11 cellular contexts compared by ENCODE assay signal in the genomic region with DNA sequence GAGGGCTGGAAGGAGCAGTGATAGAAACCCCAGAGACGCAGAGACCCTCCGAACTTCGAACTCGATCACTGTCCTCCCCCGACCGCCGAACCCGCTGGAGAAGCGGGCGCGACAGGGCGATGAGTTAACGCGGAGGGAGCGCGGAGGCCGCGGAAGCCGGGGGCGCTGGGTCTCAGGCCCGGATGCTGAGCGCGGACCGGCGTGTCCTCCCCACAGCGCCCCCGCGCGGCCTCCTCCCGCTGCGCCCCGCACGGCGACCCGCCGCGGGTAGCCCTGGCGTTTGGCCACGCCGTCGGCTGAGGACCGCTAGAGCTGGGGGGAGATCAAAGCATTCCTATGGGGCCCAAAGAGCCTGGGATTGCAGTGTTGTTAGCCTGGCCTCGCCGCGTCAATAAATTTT. TPM values are rescaled to one million over a fixed set of nuclear protein-coding genes. Genes with fewer than 3 reads are reported as not detected.
DNase-seq lines count a peak whose midpoint lies in the region; ATAC-seq, FAIRE-seq and TF ChIP-seq lines count a peak whose summit lies in the region.
"Had no signal": no experiment of that assay in that cellular context is flagged by ENCODE, and none has a peak within 500 bp of the region (broad histone marks: within the 10 kb centered on the region; RNA-seq: fewer than 3 reads in every experiment).

No MANE protein-coding gene starts in this region.

- H3K27ac ChIP-seq in cardiac muscle cell: no peak overlapping the region
- H3K27ac ChIP-seq in thoracic aorta: no peak overlapping the region
- H3K27ac ChIP-seq in HepG2 (ENCODE audit: extremely low read length, insufficient read depth, low read length): no peak overlapping the region
- H3K27ac ChIP-seq: gastroesophageal sphincter, skin epidermis had no signal

- FAIRE-seq in HepG2 (lab: Jason Lieb, UNC): no peak

- H3K4me1 Mint-ChIP-seq in activated T-cell treated with anti-CD3 and anti-CD28 coated beads, Interleukin-2, amount 50 U/mL, for 72 hours (ENCODE audit: low read depth): peaks cover 20% of the 10 kb centered on the region

- H3K4me3 ChIP-seq in cardiac muscle cell: peak overlapping the region; percentile 25
- peak overlapping the region; percentile 47 for H3K4me3 ChIP-seq in thoracic aorta
- H3K4me3 ChIP-seq in HepG2 (replicated peaks in 1 of 3; ENCODE audit: insufficient read depth in 1 of 3, low read depth in 2 of 3, low read length in 3 of 3): no peak overlapping the region

- ATAC-seq in activated T-cell treated with anti-CD3 and anti-CD28 coated beads, Interleukin-2, amount 50 U/mL, for 72 hours (replicated peaks in 1 of 2): peak; percentile 84
- ATAC-seq in thoracic aorta (ENCODE audit: insufficient number of reproducible peaks, low FRiP score, low read depth) (no peak), HepG2 (no peak), HG02610 (IDR thresholded peaks at IDR 0.05; ENCODE audit: unreplicated experiment) (no peak)
- ATAC-seq: gastroesophageal sphincter had no signal

- intact Hi-C loops in cardiac septum (cut with DNase I) (no loop called here), HepG2 (cut with micrococcal nuclease; ENCODE audit: unreplicated experiment) (no loop called here)

- TF ChIP-seq RAD21 in HepG2 (CRISPR knock-in tag; IDR thresholded peaks at IDR 0.05): no peak

- no peak overlapping the region for H3K4me2 ChIP-seq in HepG2 (ENCODE audit: low read depth, low read length)

- H4K20me1 ChIP-seq in HepG2 (ENCODE audit: insufficient read depth, low read length): no peaks in the 10 kb centered on the region

- TF ChIP-seq CTCF in cardiac muscle cell (IDR thresholded peaks at IDR 0.05; ENCODE audit: low read depth, low read length): peak; percentile 34
- TF ChIP-seq CTCF in thoracic aorta (IDR thresholded peaks at IDR 0.05): peak; percentile 21
- no peak for TF ChIP-seq CTCF in HepG2 (CRISPR knock-in tag; IDR thresholded peaks at IDR 0.05)

- H3K27me3 Mint-ChIP-seq in activated T-cell treated with anti-CD3 and anti-CD28 coated beads, Interleukin-2, amount 50 U/mL, for 72 hours (ENCODE audit: low read depth): peaks cover 69% of the 10 kb centered on the region

- no peak overlapping the region for H3K9ac ChIP-seq in HepG2 (ENCODE audit: insufficient read depth, low read depth, low read length)

- no peaks in the 10 kb centered on the region for H3K36me3 ChIP-seq in cardiac muscle cell
- no peaks in the 10 kb centered on the region for H3K36me3 ChIP-seq in thoracic aorta
- H3K36me3 ChIP-seq in HepG2 (replicated peaks in 1 of 2; ENCODE audit: control insufficient read depth in 1 of 2, insufficient read depth in 2 of 2, low read length in 2 of 2): no peaks in the 10 kb centered on the region
- H3K36me3 ChIP-seq: gastroesophageal sphincter had no signal

- H3K4me3 Mint-ChIP-seq in activated T-cell treated with anti-CD3 and anti-CD28 coated beads, Interleukin-2, amount 50 U/mL, for 72 hours: peak overlapping the region; percentile 71 to 72

- TF ChIP-seq EP300 in HepG2 (IDR thresholded peaks at IDR 0.05; ENCODE audit: low read depth in 2 of 2, low read length in 2 of 2) (no peak), HepG2 (CRISPR knock-in tag; IDR thresholded peaks at IDR 0.05; ENCODE audit: borderline replicate concordance) (no peak)

- WGBS in HepG2 (ENCODE audit: low lambda C conversion rate): 76% methylated on average over 29 of the region's 45 CpGs

- H2AFZ ChIP-seq in HepG2 (ENCODE audit: low read length): no peak overlapping the region

- peaks cover 97% of the 10 kb centered on the region for H3K27me3 ChIP-seq in cardiac muscle cell
- peaks cover 31% of the 10 kb centered on the region for H3K27me3 ChIP-seq in thoracic aorta (replicated peaks; ENCODE audit: insufficient read depth)
- H3K27me3 ChIP-seq in HepG2 (ENCODE audit: control insufficient read depth in 1 of 2, insufficient read depth in 2 of 2, low read length in 2 of 2): no peaks in the 10 kb centered on the region

- POLR2A ChIA-PET in HepG2 (lab: Yijun Ruan, JAX): no interaction called here

- TF ChIP-seq POLR2A in HepG2 (IDR thresholded peaks at IDR 0.05; ENCODE audit: insufficient read depth in 1 of 2, low read depth in 2 of 2, low read length in 2 of 2): no peak

- no peaks in the 10 kb centered on the region for H3K4me1 ChIP-seq in cardiac muscle cell (ENCODE audit: low read depth)
- peaks cover 13 to 28% of the 10 kb centered on the region in 2 donors for H3K4me1 ChIP-seq in thoracic aorta (ENCODE audit: control insufficient read depth in 1 of 2, low read depth in 2 of 2)
- H3K4me1 ChIP-seq in HepG2 (ENCODE audit: insufficient read depth, low read length): no peaks in the 10 kb centered on the region

- no peaks in the 10 kb centered on the region for H3K9me3 ChIP-seq in cardiac muscle cell (ENCODE audit: low read depth)
- no peaks in the 10 kb centered on the region for H3K9me3 ChIP-seq in thoracic aorta
- no peaks in the 10 kb centered on the region for H3K9me3 ChIP-seq in HepG2 (ENCODE audit: low read length)
- H3K9me3 ChIP-seq: gastroesophageal sphincter had no signal

- H3K36me3 Mint-ChIP-seq in activated T-cell treated with anti-CD3 and anti-CD28 coated beads, Interleukin-2, amount 50 U/mL, for 72 hours (ENCODE audit: insufficient read depth in 2 of 2): peaks cover 0 to 9% of the 10 kb centered on the region in 2 donors
- H3K36me3 Mint-ChIP-seq: IgD-negative memory B cell had no signal

- in situ Hi-C loops in HepG2 (cut with HindIII; ENCODE audit: extremely low pct_ligation_motif_present, low pct_unique_long_range_greater_than_20kb): no loop called here

- DNase-seq in cardiac muscle cell (ENCODE audit: low read depth in 1 of 2, low spot score in 1 of 2) (peak; percentile 23 to 70), cardiac septum (ENCODE audit: low spot score) (no peak), iPS-NIHi7 (ENCODE audit: extremely low spot score) (peak; percentile 88), thoracic aorta (ENCODE audit: low spot score) (no peak), NCI-H526 treated with DMSO at 0.1 percent for 48 hours (lab: John Stamatoyannopoulos, UW) (no peak), HepG2 (ENCODE audit: low spot score) (no peak)
- DNase-seq in activated T-cell treated with anti-CD3 and anti-CD28 coated beads, Interleukin-2, amount 50 U/mL, for 72 hours: peak; percentile 64 to 80

- H3K79me2 ChIP-seq in HepG2 (ENCODE audit: insufficient read depth, low read length): no peaks in the 10 kb centered on the region

- CTCF ChIA-PET in HepG2 (lab: Yijun Ruan, JAX; ENCODE audit: low intra/inter-chr PET ratio, low total read pairs): no interaction called here

- no peak overlapping the region for H3K27ac Mint-ChIP-seq in activated T-cell treated with anti-CD3 and anti-CD28 coated beads, Interleukin-2, amount 50 U/mL, for 72 hours

- no peaks in the 10 kb centered on the region for H3K9me3 Mint-ChIP-seq in activated T-cell treated with anti-CD3 and anti-CD28 coated beads, Interleukin-2, amount 50 U/mL, for 72 hours

- BruUV-seq in HepG2 (replicated peaks; lab: Mats Ljungman, UMichigan): no TSS peak

TF ChIP-seq in HepG2, 621 proteins besides CTCF, POLR2A, EP300 and RAD21:
- no peak for TF ChIP-seq SCMH1 (CRISPR knock-in tag; IDR thresholded peaks at IDR 0.05; ENCODE audit: borderline replicate concordance)
- TF ChIP-seq AKAP8 (CRISPR knock-in tag; IDR thresholded peaks at IDR 0.05): no peak
- TF ChIP-seq FOXK2 (IDR thresholded peaks at IDR 0.05): no peak
- TF ChIP-seq ZNF230 (CRISPR knock-in tag; IDR thresholded peaks at IDR 0.05): no peak

RNA-seq across cellular contexts. Expression of a gene that starts 7.7 kb away (rescaled TPM):
- not detected in 2 replicates for total RNA-seq in cardiac muscle cell
- not detected in 2 replicates for polyA plus RNA-seq in cardiac muscle cell
- 0.19 TPM for total RNA-seq in cardiac septum
- total RNA-seq in activated T-cell treated with anti-CD3 and anti-CD28 coated beads, Interleukin-2, amount 50 U/mL, for 72 hours: not detected
- total RNA-seq in thoracic aorta: not detected
- not detected in 2 replicates for total RNA-seq in HepG2 (2016; rRNA removed; fragmentation: Illumina TruSeq; extraction: Trizol)
- total RNA-seq in HepG2 (2016; cell fraction: cytosol; rRNA removed; fragmentation: Illumina TruSeq; extraction: Trizol; ENCODE audit: low read depth): not detected in 2 replicates
- not detected in 2 replicates for total RNA-seq in HepG2 (2016; cell fraction: insoluble cytoplasmic fraction; rRNA removed; fragmentation: Illumina TruSeq; extraction: Trizol)
- total RNA-seq in HepG2 (2016; cell fraction: membrane; rRNA removed; fragmentation: Illumina TruSeq; extraction: Trizol): not detected in 2 replicates
- not detected in 2 replicates for total RNA-seq in HepG2 (2016; cell fraction: nucleus; rRNA removed; fragmentation: Illumina TruSeq; extraction: Trizol)
- polyA plus RNA-seq in HepG2 (2011; rRNA removed): not detected in 2 replicates
- not detected in 2 replicates for polyA plus RNA-seq in HepG2 (2011; cell fraction: cytosol; rRNA removed)
- not detected in 2 replicates for polyA plus RNA-seq in HepG2 (2011; cell fraction: nucleus; rRNA removed)
- not detected in 2 replicates for polyA plus RNA-seq in HepG2 (2012)
- not detected in 2 replicates for polyA plus RNA-seq in HepG2 (2016; cell fraction: cytosol; fragmentation: Illumina TruSeq; extraction: Trizol; ENCODE audit: low read depth)
- polyA plus RNA-seq in HepG2 (2016; cell fraction: insoluble cytoplasmic fraction; fragmentation: Illumina TruSeq; extraction: Trizol; ENCODE audit: low read depth): not detected in 2 replicates
- not detected in 2 replicates for polyA plus RNA-seq in HepG2 (2016; cell fraction: membrane; fragmentation: Illumina TruSeq; extraction: Trizol; ENCODE audit: low read depth)
- polyA plus RNA-seq in HepG2 (2016; cell fraction: nucleus; fragmentation: Illumina TruSeq; extraction: Trizol; ENCODE audit: insufficient read depth, low read depth): not detected in 2 replicates
- not detected in 2 replicates for polyA minus RNA-seq in HepG2 (2011; rRNA and poly(A)+ RNA removed; ENCODE audit: low replicate concordance)
- not detected in 2 replicates for polyA minus RNA-seq in HepG2 (2011; cell fraction: cytosol; rRNA and poly(A)+ RNA removed)
- not detected in 2 replicates for polyA minus RNA-seq in HepG2 (2011; cell fraction: nucleus; rRNA and poly(A)+ RNA removed)
- polyA plus RNA-seq: IgD-negative memory B cell had no signal

Comparison
In these comparisons a context has a peak if more than half of its experiments do, and no peak if none do; other contexts are left out.
1. DNase-seq: peak in cardiac muscle cell (2 of 2), activated T-cell treated with anti-CD3 and anti-CD28 coated beads, Interleukin-2, amount 50 U/mL, for 72 hours (2 of 2) and iPS-NIHi7 (single experiment); none in cardiac septum (single experiment), thoracic aorta (single experiment), NCI-H526 treated with DMSO at 0.1 percent for 48 hours (single experiment) and HepG2 (single experiment).
2. H3K4me3 ChIP-seq: peak in cardiac muscle cell (single experiment) and thoracic aorta (single experiment); none in HepG2 (0 of 3).
3. ATAC-seq: peak in activated T-cell treated with anti-CD3 and anti-CD28 coated beads, Interleukin-2, amount 50 U/mL, for 72 hours (2 of 2); none in thoracic aorta (single experiment), HepG2 (single experiment) and HG02610 (single experiment).